In genomic region chr1:221837886-221838285, GRCh38 we compare ENCODE assay signal across 9 cellular contexts.
DNase-seq lines count a peak whose midpoint lies in the region; ATAC-seq, FAIRE-seq and TF ChIP-seq lines count a peak whose summit lies in the region.
"Had no signal": no experiment of that assay in that cellular context is flagged by ENCODE, and none has a peak within 500 bp of the region (broad histone marks: within the 10 kb centered on the region; RNA-seq: fewer than 3 reads in every experiment).

No MANE protein-coding gene starts in this region.

- intact Hi-C loops in tibial artery (cut with DNase I; ENCODE audit: low total_unique reads): no loop called here

- H3K27me3 Mint-ChIP-seq in HFFc6 (ENCODE audit: insufficient read depth): no peaks in the 10 kb centered on the region

- H3K36me3 ChIP-seq in tibial artery: no peaks in the 10 kb centered on the region

- no peak overlapping the region for H3K4me3 ChIP-seq in tibial artery

- H3K27ac ChIP-seq in tibial artery: no peak overlapping the region

- peaks cover 0 to 17% (median 3%) of the 10 kb centered on the region in 4 donors for H3K4me1 ChIP-seq in tibial artery

- FAIRE-seq in GM12891 (lab: Jason Lieb, UNC): peak; percentile 62

- DNase-seq in GM12891 (ENCODE audit: insufficient read length, low spot score) (no peak), MV-4-11 (lab: John Stamatoyannopoulos, UW) (peak; percentile 77), germinal center (ENCODE audit: low spot score) (peak; percentile 21), cerebellar cortex (ENCODE audit: low spot score) (no peak), ecto neural progenitor cell (ENCODE audit: low spot score) (no peak), tibial artery (no peak), HFFc6 (no peak)
- DNase-seq: NCI-H524 had no signal

- no peak overlapping the region for H3K27ac Mint-ChIP-seq in HFFc6

- TF ChIP-seq CTCF in tibial artery (IDR thresholded peaks at IDR 0.05) (no peak), HFFc6 (IDR thresholded peaks at IDR 0.05) (no peak)

- H3K4me1 Mint-ChIP-seq in HFFc6 (ENCODE audit: low read depth): peaks cover 56% of the 10 kb centered on the region

- no peaks in the 10 kb centered on the region for H3K9me3 ChIP-seq in tibial artery

- H3K36me3 Mint-ChIP-seq in HFFc6 (ENCODE audit: low read depth): peaks cover 4% of the 10 kb centered on the region; the same call in 1 of the 2 replicates

- no peak for TF ChIP-seq POLR2A in GM12891 (IDR thresholded peaks at IDR 0.05; ENCODE audit: low read depth, low read length)

- H3K27me3 ChIP-seq in tibial artery: no peaks in the 10 kb centered on the region

- no peak overlapping the region for H3K4me3 Mint-ChIP-seq in HFFc6

- H3K9me3 Mint-ChIP-seq in HFFc6: no peaks in the 10 kb centered on the region

- ATAC-seq in GM21360 (IDR thresholded peaks at IDR 0.05; ENCODE audit: unreplicated experiment): peak; percentile 37

TF ChIP-seq in GM12891, 5 proteins besides CTCF, POLR2A, EP300 and RAD21:
- no peak for TF ChIP-seq TAF1 (IDR thresholded peaks at IDR 0.05; ENCODE audit: low read depth, low read length)

Comparison
In these comparisons a context has a peak if more than half of its experiments do, and no peak if none do; other contexts are left out.
1. DNase-seq: peak in MV-4-11 (single experiment) and germinal center (single experiment); none in GM12891 (single experiment), cerebellar cortex (single experiment), ecto neural progenitor cell (single experiment), tibial artery (0 of 2) and HFFc6 (single experiment).